In the genomic region with DNA sequence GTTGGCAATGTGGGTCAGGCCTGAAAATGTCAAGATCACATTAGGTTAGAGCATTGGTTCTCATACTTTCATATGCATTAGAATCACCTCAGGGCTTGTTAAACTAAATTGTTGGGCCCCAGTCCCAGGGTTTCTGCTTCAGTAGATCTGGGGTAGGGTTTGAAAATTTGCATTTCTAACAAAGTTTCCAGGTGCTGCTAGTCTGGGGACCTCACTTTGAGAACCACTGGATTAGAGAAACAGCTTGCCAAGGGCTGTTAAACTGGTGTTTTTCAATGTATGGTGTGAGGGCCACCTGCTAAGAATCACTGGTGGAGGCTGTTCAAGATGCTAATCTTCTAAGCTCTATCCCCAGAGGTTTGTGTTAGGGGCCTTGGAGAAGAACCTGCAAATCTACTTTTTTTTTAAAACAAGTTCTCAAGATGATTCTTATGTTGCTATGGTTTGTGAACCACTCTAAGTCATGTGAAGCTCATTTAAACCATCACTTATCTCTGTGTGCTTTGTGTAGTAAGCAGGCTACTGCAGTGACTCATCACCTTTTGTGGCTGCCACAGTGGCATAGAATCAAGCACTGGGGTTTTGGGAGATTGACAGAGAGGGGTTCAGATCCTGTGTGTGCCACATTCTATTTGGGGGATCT, we compare ENCODE assay signal across 8 cellular contexts.
DNase-seq lines count a peak whose midpoint lies in the region; ATAC-seq, FAIRE-seq and TF ChIP-seq lines count a peak whose summit lies in the region.

No MANE protein-coding gene starts in this region.

- no peak overlapping the region for H3K4me2 ChIP-seq in SK-N-SH

- TF ChIP-seq EP300 in SK-N-SH (IDR thresholded peaks at IDR 0.05; ENCODE audit: borderline replicate concordance in 1 of 2, low read depth in 1 of 2, low read length in 1 of 2) (no peak), ovary (IDR thresholded peaks at IDR 0.05) (no peak)

- H3K9me3 ChIP-seq in SK-N-SH (no peaks in the 10 kb centered on the region), ovary (peaks cover 0 to 4% of the 10 kb centered on the region in 2 donors), kidney (ENCODE audit: control insufficient read depth in 1 of 2, low read length in 2 of 2) (no peaks in the 10 kb centered on the region)

- H3K4me1 Mint-ChIP-seq in IgD-negative memory B cell = peaks cover 22 to 35% (median 25%) of the 10 kb centered on the region in 3 donors

- H3K36me3 Mint-ChIP-seq in IgD-negative memory B cell = no peaks in the 10 kb centered on the region

- H3K9ac ChIP-seq in SK-N-SH (no peak overlapping the region), kidney (ENCODE audit: low read length in 2 of 2) (no peak overlapping the region)

- H3K4me1 ChIP-seq in SK-N-SH (ENCODE audit: control insufficient read depth in 1 of 2, insufficient read depth in 2 of 2, low read depth in 1 of 2, low read length in 1 of 2) (no peaks in the 10 kb centered on the region), ovary (ENCODE audit: insufficient read depth) (no peaks in the 10 kb centered on the region), kidney (ENCODE audit: control insufficient read depth in 1 of 2, insufficient read depth in 1 of 2, low read depth in 1 of 2, low read length in 2 of 2) (no peaks in the 10 kb centered on the region)

- peak; percentile 55 for TF ChIP-seq POLR2A in GM18505 (IDR thresholded peaks at IDR 0.05; ENCODE audit: borderline replicate concordance, extremely low read depth, insufficient read depth, insufficient read length)
- TF ChIP-seq POLR2A in ovary (IDR thresholded peaks at IDR 0.05) = no peak

- H3K27me3 Mint-ChIP-seq in IgD-negative memory B cell = no peaks in the 10 kb centered on the region

- POLR2A ChIA-PET in SK-N-SH (lab: Yijun Ruan, JAX) = no interaction called here

- peak overlapping the region in 3 of 4 donors; percentile 11 to 76 (median 17) for H3K4me3 Mint-ChIP-seq in IgD-negative memory B cell

- ATAC-seq in GM18505 (IDR thresholded peaks at IDR 0.05; ENCODE audit: unreplicated experiment) = peak; percentile 84
- ATAC-seq in GM21717 (IDR thresholded peaks at IDR 0.05; ENCODE audit: unreplicated experiment) = peak; percentile 90

- H3K9me3 Mint-ChIP-seq in IgD-negative memory B cell = peaks cover 3 to 17% (median 3%) of the 10 kb centered on the region in 3 donors

- H3K4me3 ChIP-seq in SK-N-SH (ENCODE audit: low read depth in 2 of 2, low read length in 1 of 2) (no peak overlapping the region), ovary (no peak overlapping the region), kidney (ENCODE audit: low read length in 2 of 2) (no peak overlapping the region)

- H3K36me3 ChIP-seq in SK-N-SH (replicated peaks in 1 of 2; ENCODE audit: control insufficient read depth in 1 of 2, insufficient read depth in 2 of 2, low read length in 1 of 2) = no peaks in the 10 kb centered on the region
- no peaks in the 10 kb centered on the region for H3K36me3 ChIP-seq in ovary
- no peaks in the 10 kb centered on the region for H3K36me3 ChIP-seq in kidney (ENCODE audit: control insufficient read depth in 1 of 2, insufficient read depth in 2 of 2, low read length in 2 of 2)

- H3K27ac ChIP-seq in SK-N-SH (ENCODE audit: low read depth in 2 of 2, low read length in 1 of 2) (no peak overlapping the region), ovary (no peak overlapping the region), kidney (ENCODE audit: low read depth in 2 of 2, low read length in 2 of 2) (no peak overlapping the region)

- no peaks in the 10 kb centered on the region for H3F3A ChIP-seq in SK-N-SH (replicated peaks; ENCODE audit: insufficient read depth)

- CTCF ChIA-PET in SK-N-SH (lab: Yijun Ruan, JAX) = no interaction called here

- intact Hi-C loops in ovary (cut with DNase I) = no loop called here
- intact Hi-C loops in kidney (cut with DNase I) = no loop called here

- H3K79me2 ChIP-seq in SK-N-SH (ENCODE audit: insufficient read depth) = no peaks in the 10 kb centered on the region

- TF ChIP-seq RAD21 in SK-N-SH (IDR thresholded peaks at IDR 0.05; ENCODE audit: low read length) = no peak

- H3K27me3 ChIP-seq in SK-N-SH (ENCODE audit: insufficient read depth) = no peaks in the 10 kb centered on the region
- H3K27me3 ChIP-seq in ovary = no peaks in the 10 kb centered on the region

- peak overlapping the region; percentile 53 to 78 (median 76) for H3K27ac Mint-ChIP-seq in IgD-negative memory B cell

- no peaks in the 10 kb centered on the region for H3K9me2 ChIP-seq in SK-N-SH

- H4K20me1 ChIP-seq in SK-N-SH (ENCODE audit: insufficient read depth) = no peaks in the 10 kb centered on the region

- peak; percentile 19 for DNase-seq in germinal center (ENCODE audit: low spot score)
- no peak for DNase-seq in SK-N-SH
- DNase-seq in ovary = no peak
- no peak for DNase-seq in kidney
- DNase-seq in stimulated activated CD4-positive, alpha-beta T cell treated with anti-CD3 and anti-CD28 coated beads, Interleukin-4, amount 100 ng/mL, for 1 hour = no peak

- FAIRE-seq in kidney (lab: Jason Lieb, UNC) = no peak

- no peak overlapping the region for H2AFZ ChIP-seq in SK-N-SH (ENCODE audit: low read depth)

- TF ChIP-seq CTCF in SK-N-SH (IDR thresholded peaks at IDR 0.05) = no peak
- TF ChIP-seq CTCF in ovary (IDR thresholded peaks at IDR 0.05) = no peak
- TF ChIP-seq CTCF in kidney (IDR thresholded peaks at IDR 0.05; ENCODE audit: borderline replicate concordance, extremely low read depth, insufficient read depth) = no peak

TF ChIP-seq in SK-N-SH, 30 proteins besides CTCF, POLR2A, EP300 and RAD21:
- TF ChIP-seq RFX5 (IDR thresholded peaks at IDR 0.05; ENCODE audit: low read length) (no peak), NRF1 (IDR thresholded peaks at IDR 0.05; ENCODE audit: low read depth, low read length) (no peak), EZH2phosphoT487 (IDR thresholded peaks at IDR 0.05; ENCODE audit: borderline replicate concordance, low read depth) (no peak), RXRA (IDR thresholded peaks at IDR 0.05; ENCODE audit: borderline replicate concordance, low read depth) (no peak), ZBTB33 (IDR thresholded peaks at IDR 0.05; ENCODE audit: borderline replicate concordance, low read depth) (no peak), MAX (IDR thresholded peaks at IDR 0.05; ENCODE audit: low read depth) (no peak), FOSL2 (IDR thresholded peaks at IDR 0.05; ENCODE audit: borderline replicate concordance, low read depth) (no peak), USF2 (IDR thresholded peaks at IDR 0.05; ENCODE audit: borderline replicate concordance, low read depth, low read length) (no peak), YY1 (IDR thresholded peaks at IDR 0.05; ENCODE audit: low read depth) (no peak), TAF1 (IDR thresholded peaks at IDR 0.05; ENCODE audit: borderline replicate concordance, low read depth, low read length) (no peak)
